In genomic region chr1:149228672-149229071, GRCh38 we compare ENCODE assay signal across 8 cellular contexts.
DNase-seq lines count a peak whose midpoint lies in the region; ATAC-seq, FAIRE-seq and TF ChIP-seq lines count a peak whose summit lies in the region.
"Not testable (repeated sequence)": the region's sequence is repeated elsewhere in the genome, so short reads cannot be mapped to it uniquely, and the experiment has no call there.

No MANE protein-coding gene starts in this region.

- H3F3A ChIP-seq in GM23338 (replicated peaks; ENCODE audit: low read depth): not testable (repeated sequence)

- not testable (repeated sequence) for H3K4me3 Mint-ChIP-seq in GM23338; naive B cell; stimulated activated effector memory CD8-positive, alpha-beta T cell treated with anti-CD3 and anti-CD28 coated beads, Interleukin-12 subunit alpha, Interleukin-12 subunit beta, amount 100 ng/mL, for 72 hours

- not testable (repeated sequence) for H3K9me2 ChIP-seq in GM23338 (ENCODE audit: insufficient read depth)

- H3K79me2 ChIP-seq in GM23338 (replicated peaks; ENCODE audit: insufficient read depth); GM12878 (ENCODE audit: control insufficient read depth, insufficient read depth, low read length): not testable (repeated sequence)

- in situ Hi-C loops in GM12878 (cut with MboI): not testable (repeated sequence)

- not testable (repeated sequence) for H3K4me1 ChIP-seq in GM23338 (ENCODE audit: insufficient read depth); GM12878 (ENCODE audit: control insufficient read depth, insufficient read depth, low read length); esophagus squamous epithelium; right atrium auricular region; vagina

- not testable (repeated sequence) for TF ChIP-seq RAD21 in GM12878 (IDR thresholded peaks at IDR 0.05; ENCODE audit: insufficient read depth, low read depth, low read length)

- not testable (repeated sequence) for BruUV-seq in GM12878 (replicated peaks; lab: Mats Ljungman, UMichigan)

- POLR2A ChIA-PET in GM12878 (lab: Charles Lee): not testable (repeated sequence)

- H2AFZ ChIP-seq in GM23338; GM12878 (ENCODE audit: control insufficient read depth, low read depth, low read length): not testable (repeated sequence)

- RAD21 ChIA-PET in GM12878 (lab: Charles Lee; ENCODE audit: unreplicated experiment): not testable (repeated sequence)

- H3K4me3 ChIP-seq in GM23338, GM12878, esophagus squamous epithelium, right atrium auricular region, vagina: not testable (repeated sequence)

- FAIRE-seq in GM12878 (lab: Jason Lieb, UNC): not testable (repeated sequence)

- TF ChIP-seq CTCF in GM23338 (conservative IDR thresholded peaks at IDR 0.05; ENCODE audit: low read depth in 2 of 2); GM12878 (IDR thresholded peaks at IDR 0.05 in 2 of 3, conservative IDR thresholded peaks at IDR 0.05 in 1 of 3; ENCODE audit: control insufficient read depth in 2 of 3, extremely low read depth in 1 of 3, insufficient read depth in 1 of 3, low read depth in 3 of 3, low read length in 3 of 3); esophagus squamous epithelium (IDR thresholded peaks at IDR 0.05); right atrium auricular region (IDR thresholded peaks at IDR 0.05); vagina (IDR thresholded peaks at IDR 0.05): not testable (repeated sequence)

- ATAC-seq in GM23338 (peak; percentile 77), GM12878 (peak; percentile 46; the same call in 2 of the 3 replicates), naive B cell (ENCODE audit: low read depth in 2 of 2) (peak; percentile 40 to 53)
- ATAC-seq in activated CD4-positive, CD25-positive, alpha-beta regulatory T cell treated with anti-CD3 and anti-CD28 coated beads, Interleukin-2, amount 50 U/mL, for 24 hours: peak; percentile 41 to 73
- ATAC-seq in stimulated activated effector memory CD8-positive, alpha-beta T cell treated with anti-CD3 and anti-CD28 coated beads, Interleukin-12 subunit alpha, Interleukin-12 subunit beta, amount 100 ng/mL, for 72 hours: peak; percentile 28

- H3K9ac ChIP-seq in GM12878 (ENCODE audit: control insufficient read depth, insufficient read depth, low read length): not testable (repeated sequence)

- CTCF ChIA-PET in GM12878 (lab: Yijun Ruan, JAX): not testable (repeated sequence)

- TF ChIP-seq EP300 in GM12878 (IDR thresholded peaks at IDR 0.05; ENCODE audit: borderline replicate concordance in 1 of 2, control insufficient read depth in 1 of 2, low read depth in 2 of 2, low read length in 2 of 2): not testable (repeated sequence)

- H3K36me3 Mint-ChIP-seq in GM23338 (ENCODE audit: low read depth); naive B cell; stimulated activated effector memory CD8-positive, alpha-beta T cell treated with anti-CD3 and anti-CD28 coated beads, Interleukin-12 subunit alpha, Interleukin-12 subunit beta, amount 100 ng/mL, for 72 hours: not testable (repeated sequence)

- SMC1A ChIA-PET in GM12878 (lab: Charles Lee; ENCODE audit: uncharacterized antibody, unreplicated experiment): not testable (repeated sequence)

- H3K27ac Mint-ChIP-seq in GM23338; stimulated activated effector memory CD8-positive, alpha-beta T cell treated with anti-CD3 and anti-CD28 coated beads, Interleukin-12 subunit alpha, Interleukin-12 subunit beta, amount 100 ng/mL, for 72 hours: not testable (repeated sequence)
- H3K27ac Mint-ChIP-seq in naive B cell: peak overlapping the region in 1 of 6 donors; percentile 75

- H3K4me1 Mint-ChIP-seq in GM23338; naive B cell; stimulated activated effector memory CD8-positive, alpha-beta T cell treated with anti-CD3 and anti-CD28 coated beads, Interleukin-12 subunit alpha, Interleukin-12 subunit beta, amount 100 ng/mL, for 72 hours: not testable (repeated sequence)

- H4K20me1 ChIP-seq in GM23338 (replicated peaks; ENCODE audit: insufficient read depth); GM12878 (ENCODE audit: control insufficient read depth, insufficient read depth): not testable (repeated sequence)

- H3K27me3 ChIP-seq in GM23338 (ENCODE audit: insufficient read depth); GM12878 (replicated peaks in 1 of 2; ENCODE audit: control insufficient read depth in 2 of 2, insufficient read depth in 2 of 2, low read length in 1 of 2); esophagus squamous epithelium; right atrium auricular region; vagina: not testable (repeated sequence)

- no CpG with 5 or more reads among the region's 5 CpGs for WGBS in GM12878 (ENCODE audit: insufficient coverage, insufficient replicate concordance, low lambda C conversion rate, missing lambda C conversion rate)
- no CpG with 5 or more reads among the region's 5 CpGs for WGBS in esophagus squamous epithelium, 2 donors

- not testable (repeated sequence) for TF ChIP-seq POLR2A in GM12878 (IDR thresholded peaks at IDR 0.05; ENCODE audit: low read depth, low read length); esophagus squamous epithelium (IDR thresholded peaks at IDR 0.05); vagina (IDR thresholded peaks at IDR 0.05)

- H3K36me3 ChIP-seq in GM23338 (ENCODE audit: insufficient read depth); GM12878 (ENCODE audit: control insufficient read depth in 2 of 2, insufficient read depth in 2 of 2, low read length in 1 of 2); esophagus squamous epithelium; right atrium auricular region; vagina: not testable (repeated sequence)

- not testable (repeated sequence) for H3K9me3 Mint-ChIP-seq in GM23338; naive B cell; stimulated activated effector memory CD8-positive, alpha-beta T cell treated with anti-CD3 and anti-CD28 coated beads, Interleukin-12 subunit alpha, Interleukin-12 subunit beta, amount 100 ng/mL, for 72 hours

- H3K27ac ChIP-seq in GM23338 (ENCODE audit: low read depth); GM12878 (ENCODE audit: control insufficient read depth, insufficient read depth): not testable (repeated sequence)
- peak overlapping the region in 3 of 4 donors; percentile 54 to 83 (median 82) for H3K27ac ChIP-seq in esophagus squamous epithelium
- peak overlapping the region; percentile 51 to 80 for H3K27ac ChIP-seq in right atrium auricular region
- peak overlapping the region; percentile 48 for H3K27ac ChIP-seq in vagina

- not testable (repeated sequence) for DNase-seq in GM23338 (ENCODE audit: low spot score); GM12878 (ENCODE audit: low read depth, low spot score); esophagus squamous epithelium (lab: John Stamatoyannopoulos, UW); right atrium auricular region (ENCODE audit: low spot score); naive B cell; stimulated activated effector memory CD8-positive, alpha-beta T cell treated with anti-CD3 and anti-CD28 coated beads, Interleukin-12 subunit alpha, Interleukin-12 subunit beta, amount 100 ng/mL, for 72 hours (ENCODE audit: low spot score in 2 of 2); vagina (ENCODE audit: extremely low spot score in 2 of 2)

- not testable (repeated sequence) for H3K9me3 ChIP-seq in GM12878 (replicated peaks; ENCODE audit: control insufficient read depth, insufficient read depth, low read length); esophagus squamous epithelium; right atrium auricular region; vagina

- intact Hi-C loops in GM12878 (cut with micrococcal nuclease; ENCODE audit: unreplicated experiment); esophagus squamous epithelium (cut with DNase I); vagina (cut with DNase I): not testable (repeated sequence)

- not testable (repeated sequence) for H3K4me2 ChIP-seq in GM23338; GM12878 (ENCODE audit: control insufficient read depth, insufficient read depth)

- H3K27me3 Mint-ChIP-seq in GM23338 (ENCODE audit: insufficient read depth, low read depth, poor library complexity); naive B cell: not testable (repeated sequence)
